Comparison of ENCODE assay signal across 8 cellular contexts in the genomic region with DNA sequence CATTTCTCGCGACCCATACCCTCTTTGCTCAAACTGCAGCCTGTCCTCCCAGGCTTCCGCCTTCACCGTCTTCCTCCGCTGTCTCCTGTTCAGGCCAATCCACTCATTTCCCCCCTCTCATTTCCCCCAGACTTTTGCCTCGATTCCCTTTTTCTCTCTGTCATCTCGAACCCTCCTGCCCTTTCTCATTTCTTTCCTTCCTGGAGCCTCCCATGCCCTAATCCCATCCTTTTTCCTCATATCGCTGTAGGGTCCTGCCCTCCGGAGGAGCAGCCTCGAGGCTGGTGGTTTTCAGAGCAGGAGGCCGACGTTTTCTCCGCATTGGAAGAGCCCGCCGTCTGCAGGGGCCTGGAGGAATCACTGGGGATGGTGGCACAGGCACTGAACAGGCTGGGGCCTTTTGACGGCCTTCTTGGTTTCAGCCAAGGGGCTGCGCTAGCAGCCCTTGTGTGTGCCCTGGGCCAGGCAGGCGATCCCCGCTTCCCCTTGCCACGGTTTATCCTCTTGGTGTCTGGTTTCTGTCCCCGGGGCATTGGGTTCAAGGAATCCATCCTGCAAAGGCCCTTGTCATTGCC. TPM values are rescaled to one million over a fixed set of nuclear protein-coding genes. Genes with fewer than 3 reads are reported as not detected.
DNase-seq lines count a peak whose midpoint lies in the region; ATAC-seq and TF ChIP-seq lines count a peak whose summit lies in the region.

No MANE protein-coding gene starts in this region.

- no peaks in the 10 kb centered on the region for H3K9me3 Mint-ChIP-seq in natural killer cell treated with Interleukin-12 subunit alpha and Interleukin-12 subunit beta and Interleukin-15 and Interleukin-18, amount 100 ng/mL, for 72 hours

- no peaks in the 10 kb centered on the region for H3K36me3 ChIP-seq in SJCRH30

- H3K27me3 ChIP-seq in SJCRH30 = no peaks in the 10 kb centered on the region

- peaks cover 3% of the 10 kb centered on the region; the same call in 1 of the 2 replicates for H3K4me1 ChIP-seq in SJCRH30

- peak; percentile 30 for TF ChIP-seq CTCF in epithelial cell of esophagus (IDR thresholded peaks at IDR 0.05; ENCODE audit: insufficient read depth, low read depth, low read length, missing control alignments)

- peak overlapping the region; percentile 96 for H3K4me3 Mint-ChIP-seq in natural killer cell treated with Interleukin-12 subunit alpha and Interleukin-12 subunit beta and Interleukin-15 and Interleukin-18, amount 100 ng/mL, for 72 hours

- peak overlapping the region; percentile 93 to 94 for H3K27ac Mint-ChIP-seq in natural killer cell treated with Interleukin-12 subunit alpha and Interleukin-12 subunit beta and Interleukin-15 and Interleukin-18, amount 100 ng/mL, for 72 hours

- peak; percentile 52 for DNase-seq in NCI-H82 (lab: John Stamatoyannopoulos, UW)
- no peak for DNase-seq in NCI-H82 treated with DMSO at 0.1 percent for 48 hours (lab: John Stamatoyannopoulos, UW; ENCODE audit: unreplicated experiment)
- DNase-seq in SJCRH30 = peak; percentile 38 to 47
- no peak for DNase-seq in epithelial cell of esophagus (ENCODE audit: low read depth)
- no peak for DNase-seq in natural killer cell treated with Interleukin-12 subunit alpha and Interleukin-12 subunit beta and Interleukin-15 and Interleukin-18, amount 100 ng/mL, for 72 hours (ENCODE audit: low spot score)
- DNase-seq in NCI-H128 (lab: John Stamatoyannopoulos, UW; ENCODE audit: unreplicated experiment) = no peak

- no peak for ATAC-seq in natural killer cell treated with Interleukin-12 subunit alpha and Interleukin-12 subunit beta and Interleukin-15 and Interleukin-18, amount 100 ng/mL, for 72 hours
- ATAC-seq in HG02885 (IDR thresholded peaks at IDR 0.05; ENCODE audit: poor library complexity, unreplicated experiment) = no peak
- ATAC-seq in GM19397 (IDR thresholded peaks at IDR 0.05; ENCODE audit: unreplicated experiment) = no peak

- peaks cover 7% of the 10 kb centered on the region for H3K36me3 Mint-ChIP-seq in natural killer cell treated with Interleukin-12 subunit alpha and Interleukin-12 subunit beta and Interleukin-15 and Interleukin-18, amount 100 ng/mL, for 72 hours

- peak overlapping the region; percentile 65 for H3K4me3 ChIP-seq in SJCRH30
- H3K4me3 ChIP-seq in epithelial cell of esophagus (ENCODE audit: low read length) = peak overlapping the region; percentile 89

- peak overlapping the region; percentile 61 for H3K27ac ChIP-seq in SJCRH30

- peaks cover 15 to 17% of the 10 kb centered on the region in 2 donors for H3K4me1 Mint-ChIP-seq in natural killer cell treated with Interleukin-12 subunit alpha and Interleukin-12 subunit beta and Interleukin-15 and Interleukin-18, amount 100 ng/mL, for 72 hours (ENCODE audit: low read depth in 2 of 2)

- H3K27me3 Mint-ChIP-seq in natural killer cell treated with Interleukin-12 subunit alpha and Interleukin-12 subunit beta and Interleukin-15 and Interleukin-18, amount 100 ng/mL, for 72 hours = no peaks in the 10 kb centered on the region

- no peaks in the 10 kb centered on the region for H3K9me3 ChIP-seq in SJCRH30 (replicated peaks)

RNA-seq across cellular contexts. Expression of a gene that starts 0.6 kb away (rescaled TPM):
- 14.1 and 17.2 TPM in 2 replicates for total RNA-seq in SJCRH30 (2014; rRNA removed; shearing (Covaris generic))
- total RNA-seq in natural killer cell treated with Interleukin-12 subunit alpha and Interleukin-12 subunit beta and Interleukin-15 and Interleukin-18, amount 100 ng/mL, for 72 hours = 10 to 100 TPM; 35.5 to 49.8 TPM

RNA-seq across cellular contexts. Expression of a gene that starts 12.5 kb away (rescaled TPM):
- total RNA-seq in SJCRH30 (2014; rRNA removed; shearing (Covaris generic)) = 0.13 and 0.18 TPM in 2 replicates
- total RNA-seq in natural killer cell treated with Interleukin-12 subunit alpha and Interleukin-12 subunit beta and Interleukin-15 and Interleukin-18, amount 100 ng/mL, for 72 hours = 10 to 100 TPM; 24.8 to 56.7 TPM

RNA-seq across cellular contexts. Expression of a gene that starts 12.5 kb away (rescaled TPM):
- 14.4 and 14.6 TPM in 2 replicates for total RNA-seq in SJCRH30 (2014; rRNA removed; shearing (Covaris generic))
- total RNA-seq in natural killer cell treated with Interleukin-12 subunit alpha and Interleukin-12 subunit beta and Interleukin-15 and Interleukin-18, amount 100 ng/mL, for 72 hours = 10 to 100 TPM; 32.5 to 34.7 TPM

RNA-seq across cellular contexts. Expression of a gene that starts 17.3 kb away (rescaled TPM):
- 0.61 and 0.83 TPM in 2 replicates for total RNA-seq in SJCRH30 (2014; rRNA removed; shearing (Covaris generic))
- total RNA-seq in natural killer cell treated with Interleukin-12 subunit alpha and Interleukin-12 subunit beta and Interleukin-15 and Interleukin-18, amount 100 ng/mL, for 72 hours = not detected

Comparison
In these comparisons a context has a peak if more than half of its experiments do, and no peak if none do; other contexts are left out.
1. DNase-seq: peak in NCI-H82 (single experiment) and SJCRH30 (2 of 2); none in NCI-H82 treated with DMSO at 0.1 percent for 48 hours (single experiment), epithelial cell of esophagus (single experiment), natural killer cell treated with Interleukin-12 subunit alpha and Interleukin-12 subunit beta and Interleukin-15 and Interleukin-18, amount 100 ng/mL, for 72 hours (single experiment) and NCI-H128 (single experiment).
2. RNA of a gene that starts 12.5 kb away (total RNA-seq): 24.8 to 56.7 TPM in natural killer cell treated with Interleukin-12 subunit alpha and Interleukin-12 subunit beta and Interleukin-15 and Interleukin-18, amount 100 ng/mL, for 72 hours; 0.13 to 0.18 TPM in SJCRH30; every median in the first group is over 10 times any median in the second.